9 cellular contexts compared by ENCODE assay signal in the genomic region with DNA sequence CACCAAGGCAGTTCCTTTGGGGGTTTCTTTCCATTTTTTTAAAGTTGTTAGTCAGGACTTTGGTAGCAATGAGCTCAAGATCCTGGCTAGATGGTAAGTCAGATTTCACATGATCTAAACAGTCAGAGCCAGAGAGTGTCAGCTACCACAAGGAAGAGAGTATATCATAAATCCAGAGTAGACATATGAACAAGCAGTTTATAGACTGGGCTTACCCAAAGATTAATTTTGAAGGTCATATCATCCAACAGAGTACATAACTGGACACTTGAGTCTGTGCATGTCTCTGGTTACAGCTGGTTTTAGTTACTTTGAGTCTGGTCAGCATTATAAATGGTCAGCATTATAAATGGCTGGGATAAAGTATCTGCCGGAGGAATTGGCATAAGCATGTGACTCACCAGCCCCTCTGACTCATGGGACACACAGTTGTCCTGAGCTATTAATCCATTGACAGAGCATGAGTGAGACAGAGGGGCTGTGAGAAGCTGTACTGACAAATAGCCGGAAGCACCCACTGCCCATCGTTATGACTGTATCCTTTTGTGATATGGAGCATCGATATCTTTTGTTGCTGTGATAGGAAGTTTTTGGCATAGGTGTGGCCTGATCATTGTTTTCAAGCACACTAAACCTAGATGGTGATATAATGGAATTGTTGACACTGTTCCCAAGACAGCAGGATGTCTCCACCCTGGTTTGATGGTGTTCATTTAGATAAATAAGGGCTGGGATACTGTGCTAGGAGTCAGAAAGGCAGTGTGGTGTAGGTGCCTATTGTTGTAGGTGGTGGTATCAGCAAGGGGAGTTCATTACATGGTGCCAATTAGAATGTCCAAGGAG. TPM values are rescaled to one million over a fixed set of nuclear protein-coding genes. Genes with fewer than 3 reads are reported as not detected.
A peak's percentile ranks its signal among the peaks of the same experiment; 100 is the strongest.
DNase-seq lines count a peak whose midpoint lies in the region; ATAC-seq and TF ChIP-seq lines count a peak whose summit lies in the region.
"Had no signal": no experiment of that assay in that cellular context is flagged by ENCODE, and none has a peak within 500 bp of the region (broad histone marks: within the 10 kb centered on the region; RNA-seq: fewer than 3 reads in every experiment).

No MANE protein-coding gene starts in this region.

- H3K4me3 Mint-ChIP-seq in osteocyte (ENCODE audit: unreplicated experiment): no peak overlapping the region
- H3K4me3 Mint-ChIP-seq in immature natural killer cell: no peak overlapping the region
- H3K4me3 Mint-ChIP-seq: activated naive CD4-positive, alpha-beta T cell treated with anti-CD3 and anti-CD28 coated beads, Interleukin-2, amount 10 ng/mL, durations not matched to agents 7 days and 5 days had no signal

- H3K27ac Mint-ChIP-seq in osteocyte (ENCODE audit: unreplicated experiment) (peak overlapping the region; percentile 97), immature natural killer cell (no peak overlapping the region)
- H3K27ac Mint-ChIP-seq: activated naive CD4-positive, alpha-beta T cell treated with anti-CD3 and anti-CD28 coated beads, Interleukin-2, amount 10 ng/mL, durations not matched to agents 7 days and 5 days had no signal

- H3K4me3 ChIP-seq in BE2C (ENCODE audit: low read depth, low read length): no peak overlapping the region
- no peak overlapping the region for H3K4me3 ChIP-seq in epithelial cell of esophagus (ENCODE audit: low read length)

- H3K27me3 Mint-ChIP-seq in osteocyte (ENCODE audit: unreplicated experiment) (no peaks in the 10 kb centered on the region), immature natural killer cell (ENCODE audit: low read depth in 3 of 3) (peaks cover 0 to 2% (median 0%) of the 10 kb centered on the region in 3 donors)

- peaks cover 10% of the 10 kb centered on the region for H3K9me3 Mint-ChIP-seq in osteocyte (ENCODE audit: unreplicated experiment)
- no peaks in the 10 kb centered on the region for H3K9me3 Mint-ChIP-seq in immature natural killer cell
- H3K9me3 Mint-ChIP-seq: activated naive CD4-positive, alpha-beta T cell treated with anti-CD3 and anti-CD28 coated beads, Interleukin-2, amount 10 ng/mL, durations not matched to agents 7 days and 5 days had no signal

- no peak for ATAC-seq in GM18519 (IDR thresholded peaks at IDR 0.05; ENCODE audit: low FRiP score, unreplicated experiment)
- ATAC-seq in HG03097 (IDR thresholded peaks at IDR 0.05; ENCODE audit: low FRiP score, unreplicated experiment): no peak

- H3K27me3 ChIP-seq in BE2C: no peaks in the 10 kb centered on the region

- H3K9me3 ChIP-seq in BE2C: no peaks in the 10 kb centered on the region

- H3K4me1 Mint-ChIP-seq in osteocyte (ENCODE audit: unreplicated experiment) (peaks cover 46% of the 10 kb centered on the region), immature natural killer cell (no peaks in the 10 kb centered on the region)
- H3K4me1 Mint-ChIP-seq: activated naive CD4-positive, alpha-beta T cell treated with anti-CD3 and anti-CD28 coated beads, Interleukin-2, amount 10 ng/mL, durations not matched to agents 7 days and 5 days had no signal

- no peaks in the 10 kb centered on the region for H3K36me3 Mint-ChIP-seq in osteocyte (ENCODE audit: unreplicated experiment)
- no peaks in the 10 kb centered on the region for H3K36me3 Mint-ChIP-seq in immature natural killer cell
- H3K36me3 Mint-ChIP-seq: activated naive CD4-positive, alpha-beta T cell treated with anti-CD3 and anti-CD28 coated beads, Interleukin-2, amount 10 ng/mL, durations not matched to agents 7 days and 5 days had no signal

- DNase-seq in BE2C (peak; percentile 22), NCI-H748 treated with DMSO at 0.1 percent for 48 hours (lab: John Stamatoyannopoulos, UW) (peak; percentile 16), epithelial cell of esophagus (ENCODE audit: low read depth) (peak; percentile 93), osteocyte (ENCODE audit: extremely low spot score, unreplicated experiment) (no peak), immature natural killer cell (no peak), activated gamma-delta T cell (lab: John Stamatoyannopoulos, UW) (no peak)
- DNase-seq: activated naive CD4-positive, alpha-beta T cell treated with anti-CD3 and anti-CD28 coated beads, Interleukin-2, amount 10 ng/mL, durations not matched to agents 7 days and 5 days had no signal

- no peaks in the 10 kb centered on the region for H3K36me3 ChIP-seq in BE2C

- H3K4me1 ChIP-seq in BE2C: peaks cover 6% of the 10 kb centered on the region; the same call in 1 of the 2 replicates

- TF ChIP-seq CTCF in BE2C (IDR thresholded peaks at IDR 0.05; ENCODE audit: low read depth, low read length): no peak
- no peak for TF ChIP-seq CTCF in epithelial cell of esophagus (IDR thresholded peaks at IDR 0.05; ENCODE audit: insufficient read depth, low read depth, low read length, missing control alignments)
- TF ChIP-seq CTCF in osteocyte (IDR thresholded peaks at IDR 0.05): no peak

RNA-seq across cellular contexts. Expression of gene PPP1R3C, which starts 19.2 kb away (rescaled TPM):
- polyA plus RNA-seq in BE2C (2012; ENCODE audit: insufficient read depth, insufficient read length, low read depth): 9.2 TPM
- 15.7 and 16.2 TPM in 2 replicates for total RNA-seq in osteocyte
- polyA plus RNA-seq in immature natural killer cell: not detected

Comparison
In these comparisons a context has a peak if more than half of its experiments do, and no peak if none do; other contexts are left out.
1. DNase-seq: peak in BE2C (single experiment), NCI-H748 treated with DMSO at 0.1 percent for 48 hours (single experiment) and epithelial cell of esophagus (single experiment); none in osteocyte (single experiment), immature natural killer cell (0 of 3) and activated gamma-delta T cell (single experiment).